7 cellular contexts compared by ENCODE assay signal in the genomic region with DNA sequence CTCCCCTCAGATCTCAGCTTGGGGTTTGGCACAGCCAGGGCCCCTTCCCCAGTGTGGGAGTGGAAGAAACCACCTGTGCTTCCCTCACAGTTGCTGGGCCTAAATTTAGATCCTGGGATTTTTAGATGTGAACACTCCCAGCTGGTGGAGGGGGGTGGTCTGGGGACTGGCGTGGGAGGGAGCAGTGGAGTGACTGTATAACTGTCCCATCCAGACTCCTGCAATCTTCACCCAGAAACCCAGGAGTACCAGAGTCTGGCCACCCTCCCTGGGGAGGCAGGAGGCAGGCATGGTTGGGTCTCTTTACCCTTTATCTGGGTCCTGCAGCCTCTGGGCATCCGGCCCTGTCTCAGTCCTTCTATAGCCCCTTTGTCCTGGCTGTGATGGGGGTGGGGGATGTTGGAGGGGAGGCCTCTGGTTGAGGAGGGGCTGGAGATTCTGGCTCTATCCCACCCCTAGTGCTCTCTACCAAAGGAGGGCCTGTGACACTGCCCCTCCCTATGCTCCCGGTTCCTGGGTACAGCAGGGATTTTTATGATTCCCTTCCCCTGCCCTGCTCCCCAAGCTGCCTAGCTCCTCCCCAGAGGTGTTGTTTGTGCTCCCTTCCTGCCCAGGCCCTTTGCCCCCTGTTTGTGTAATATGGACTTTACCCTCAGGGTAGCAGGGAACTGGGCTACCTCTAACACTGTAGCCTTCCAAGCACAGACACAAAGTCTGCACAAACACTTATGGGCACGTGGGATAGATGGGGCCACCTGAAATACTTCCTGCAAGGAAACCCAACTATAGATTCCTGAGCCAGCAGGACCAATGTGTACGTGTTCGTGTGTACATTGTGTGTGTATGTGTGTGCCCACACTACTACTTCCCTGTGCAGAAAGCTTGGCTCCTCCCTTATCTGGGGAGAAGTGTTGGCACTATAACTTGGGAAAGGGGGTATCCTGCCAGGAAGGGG. TPM values are rescaled to one million over a fixed set of nuclear protein-coding genes. Genes with fewer than 3 reads are reported as not detected.
A peak's percentile ranks its signal among the peaks of the same experiment; 100 is the strongest.
DNase-seq lines count a peak whose midpoint lies in the region; ATAC-seq and TF ChIP-seq lines count a peak whose summit lies in the region.

No MANE protein-coding gene starts in this region.

- H3K36me3 ChIP-seq in suprapubic skin, result peaks cover 4% of the 10 kb centered on the region

- ATAC-seq in effector memory CD8-positive, alpha-beta T cell (replicated peaks), result no peak
- no peak for ATAC-seq in HG03159 (IDR thresholded peaks at IDR 0.05; ENCODE audit: unreplicated experiment)

- peak overlapping the region; percentile 97 for H3K4me3 ChIP-seq in LNCaP clone FGC (ENCODE audit: low read depth, low read length)
- peak overlapping the region; percentile 79 for H3K4me3 ChIP-seq in suprapubic skin

- H3K27ac ChIP-seq in suprapubic skin, result peak overlapping the region; percentile 95

- no peak for TF ChIP-seq EP300 in suprapubic skin (IDR thresholded peaks at IDR 0.05)

- DNase-seq in LNCaP clone FGC (ENCODE audit: low read depth) (no peak), mesothelial cell of epicardium (ENCODE audit: low spot score in 2 of 2, unreplicated experiment in 2 of 2) (no peak), suprapubic skin (ENCODE audit: low spot score in 2 of 2) (no peak), NOMO-1 treated with dmso at 0.1 percent for 144 hours (lab: John Stamatoyannopoulos, UW; ENCODE audit: unreplicated experiment) (no peak), COR-L47 (lab: John Stamatoyannopoulos, UW) (no peak)
- no peak for DNase-seq in effector memory CD8-positive, alpha-beta T cell

- no peaks in the 10 kb centered on the region for H3K9me3 Mint-ChIP-seq in effector memory CD8-positive, alpha-beta T cell
- H3K9me3 Mint-ChIP-seq in mesothelial cell of epicardium, result no peaks in the 10 kb centered on the region

- H3K36me3 Mint-ChIP-seq in effector memory CD8-positive, alpha-beta T cell (ENCODE audit: insufficient read depth), result peaks cover 3% of the 10 kb centered on the region
- peaks cover 14% of the 10 kb centered on the region for H3K36me3 Mint-ChIP-seq in mesothelial cell of epicardium

- TF ChIP-seq CTCF in LNCaP clone FGC (IDR thresholded peaks at IDR 0.05; ENCODE audit: control insufficient read depth, extremely low read depth, insufficient read depth) (no peak), mesothelial cell of epicardium (IDR thresholded peaks at IDR 0.05; ENCODE audit: unreplicated experiment) (no peak), suprapubic skin (IDR thresholded peaks at IDR 0.05) (no peak)

- H3K27ac Mint-ChIP-seq in effector memory CD8-positive, alpha-beta T cell, result no peak overlapping the region
- peak overlapping the region; percentile 74 for H3K27ac Mint-ChIP-seq in mesothelial cell of epicardium

- no peak for TF ChIP-seq POLR2A in suprapubic skin (IDR thresholded peaks at IDR 0.05)

- H3K9me3 ChIP-seq in suprapubic skin, result no peaks in the 10 kb centered on the region

- H3K4me1 Mint-ChIP-seq in effector memory CD8-positive, alpha-beta T cell (ENCODE audit: low read depth in 2 of 2), result peaks cover 2 to 4% of the 10 kb centered on the region in 2 donors
- H3K4me1 Mint-ChIP-seq in mesothelial cell of epicardium, result peaks cover 18% of the 10 kb centered on the region

- peaks cover 6 to 26% of the 10 kb centered on the region in 2 donors for H3K27me3 Mint-ChIP-seq in effector memory CD8-positive, alpha-beta T cell
- H3K27me3 Mint-ChIP-seq in mesothelial cell of epicardium (ENCODE audit: low read depth), result peaks cover 42% of the 10 kb centered on the region

- H3K27me3 ChIP-seq in suprapubic skin, result no peaks in the 10 kb centered on the region

- peak overlapping the region; percentile 83 to 84 for H3K4me3 Mint-ChIP-seq in effector memory CD8-positive, alpha-beta T cell
- H3K4me3 Mint-ChIP-seq in mesothelial cell of epicardium, result peak overlapping the region; percentile 82

- H3K4me1 ChIP-seq in suprapubic skin, result peaks cover 35% of the 10 kb centered on the region

- 49% methylated on average over 6 of the region's 6 CpGs for WGBS in suprapubic skin

RNA-seq across cellular contexts. Expression of a gene that starts 1.7 kb away (rescaled TPM):
- 58.2 to 59.1 TPM (median 59.0 TPM) in 3 replicates for total RNA-seq in mesothelial cell of epicardium
- 100 to 1,000 TPM; 147 to 226 (median 181) TPM for total RNA-seq in suprapubic skin

RNA-seq across cellular contexts. Expression of a gene that starts 22.7 kb away (rescaled TPM):
- total RNA-seq in mesothelial cell of epicardium, result 90.4 to 96.7 TPM (median 91.4 TPM) in 3 replicates
- 100 to 1,000 TPM; 103 to 153 (median 117) TPM for total RNA-seq in suprapubic skin

RNA-seq across cellular contexts. Expression of a gene that starts 34.8 kb away (rescaled TPM):
- 3,814 to 4,057 TPM (median 4,017 TPM) in 3 replicates for total RNA-seq in mesothelial cell of epicardium
- total RNA-seq in suprapubic skin, result 1,000 to 10,000 TPM; 2,523 to 6,346 (median 5,689) TPM

RNA-seq across cellular contexts. Expression of a gene that starts 36.4 kb away (rescaled TPM):
- total RNA-seq in mesothelial cell of epicardium, result 7.8 to 9.2 TPM (median 8.0 TPM) in 3 replicates
- total RNA-seq in suprapubic skin, result 1 to 10 TPM; 2.1 to 5.6 (median 3.4) TPM

RNA-seq across cellular contexts. Expression of a gene that starts 40.0 kb away (rescaled TPM):
- total RNA-seq in mesothelial cell of epicardium (20.6 to 25.7 TPM (median 25.2 TPM) in 3 replicates), suprapubic skin (1,000 to 10,000 TPM in 2 of 4 donors, 100 to 1,000 TPM in 2; 600 to 3,046 (median 910) TPM)
